In the genomic region with DNA sequence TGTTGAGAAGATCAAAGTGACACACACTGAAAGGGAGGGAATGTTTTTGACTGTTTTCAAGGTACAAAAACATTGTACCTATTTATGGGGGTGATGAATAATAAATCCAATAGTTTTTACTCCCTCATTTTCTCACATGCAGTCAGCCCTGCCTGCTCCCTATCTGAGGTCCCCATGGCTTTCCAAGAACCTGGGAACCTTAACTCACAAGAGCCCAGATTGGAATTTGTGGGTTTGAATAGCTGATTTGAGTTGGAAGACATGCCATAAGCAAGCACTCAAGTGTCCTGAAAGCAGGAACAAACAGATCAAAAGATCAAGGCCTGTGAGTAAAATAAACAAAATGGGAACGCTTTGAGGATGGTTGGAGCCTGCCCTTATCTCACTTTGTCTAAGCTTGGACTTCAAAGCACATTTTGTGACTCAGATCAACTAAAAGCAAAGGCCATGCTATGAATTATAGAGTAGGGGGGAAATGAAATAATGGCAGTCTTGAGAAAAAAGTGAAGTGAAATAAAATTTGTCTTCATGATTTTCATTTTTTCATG, we compare ENCODE assay signal across 1 cellular context.
A peak's percentile ranks its signal among the peaks of the same experiment; 100 is the strongest.
TF ChIP-seq lines count a peak whose summit lies in the region.

No MANE protein-coding gene starts in this region.

TF ChIP-seq in HepG2, 621 proteins besides CTCF, POLR2A, EP300 and RAD21 (continued from another document and continues in another):
- 0 out of 2 replicates have a peak, but pooled peaks have one; percentile 57 for TF ChIP-seq ZBTB33 (CRISPR knock-in tag; IDR thresholded peaks at IDR 0.05)
- TF ChIP-seq ZNF234 (CRISPR knock-in tag; conservative IDR thresholded peaks at IDR 0.05), result no peak
- TF ChIP-seq HOXA5 (CRISPR knock-in tag; IDR thresholded peaks at IDR 0.05), result no peak
- TF ChIP-seq RXRA (CRISPR knock-in tag; IDR thresholded peaks at IDR 0.05), result peak; percentile 35; the same call in 1 of the 2 replicates
- TF ChIP-seq ATF3 (CRISPR knock-in tag; IDR thresholded peaks at IDR 0.05), result peak; percentile 62; the same call in 1 of the 2 replicates
- TF ChIP-seq, protein P1, sequence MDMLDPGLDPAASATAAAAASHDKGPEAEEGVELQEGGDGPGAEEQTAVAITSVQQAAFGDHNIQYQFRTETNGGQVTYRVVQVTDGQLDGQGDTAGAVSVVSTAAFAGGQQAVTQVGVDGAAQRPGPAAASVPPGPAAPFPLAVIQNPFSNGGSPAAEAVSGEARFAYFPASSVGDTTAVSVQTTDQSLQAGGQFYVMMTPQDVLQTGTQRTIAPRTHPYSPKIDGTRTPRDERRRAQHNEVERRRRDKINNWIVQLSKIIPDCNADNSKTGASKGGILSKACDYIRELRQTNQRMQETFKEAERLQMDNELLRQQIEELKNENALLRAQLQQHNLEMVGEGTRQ (IDR thresholded peaks at IDR 0.05; ENCODE audit: low read depth, low read length), result no peak
- TF ChIP-seq, protein P1 (CRISPR knock-in tag; IDR thresholded peaks at IDR 0.05; ENCODE audit: borderline replicate concordance), result no peak
- TF ChIP-seq HHEX (CRISPR knock-in tag; IDR thresholded peaks at IDR 0.05), result 0 out of 2 replicates have a peak, but pooled peaks have one; percentile 51
- TF ChIP-seq MXD4 (CRISPR knock-in tag; IDR thresholded peaks at IDR 0.05), result no peak
- no peak for TF ChIP-seq KLF12 (CRISPR knock-in tag; IDR thresholded peaks at IDR 0.05; ENCODE audit: borderline replicate concordance)
- no peak for TF ChIP-seq KLF6 (CRISPR knock-in tag; IDR thresholded peaks at IDR 0.05)
- no peak for TF ChIP-seq ZNF724P (CRISPR knock-in tag; IDR thresholded peaks at IDR 0.05; ENCODE audit: borderline replicate concordance)
- no peak for TF ChIP-seq IKZF4 (CRISPR knock-in tag; IDR thresholded peaks at IDR 0.05; ENCODE audit: borderline replicate concordance, low read depth, not compliant biosample characterization)
- TF ChIP-seq ZNF841 (CRISPR knock-in tag; IDR thresholded peaks at IDR 0.05; ENCODE audit: borderline replicate concordance), result no peak
- TF ChIP-seq NCOA1 (CRISPR knock-in tag; IDR thresholded peaks at IDR 0.05), result no peak
- no peak for TF ChIP-seq ZNF775 (CRISPR knock-in tag; IDR thresholded peaks at IDR 0.05; ENCODE audit: borderline replicate concordance)
- TF ChIP-seq ZNF770 (CRISPR knock-in tag; IDR thresholded peaks at IDR 0.05), result no peak
- TF ChIP-seq ZBTB39 (CRISPR knock-in tag; IDR thresholded peaks at IDR 0.05), result no peak
- TF ChIP-seq PRPF4 (IDR thresholded peaks at IDR 0.05; ENCODE audit: low read depth, low read length, poor library complexity, severe bottlenecking), result no peak
- TF ChIP-seq, protein P2, sequence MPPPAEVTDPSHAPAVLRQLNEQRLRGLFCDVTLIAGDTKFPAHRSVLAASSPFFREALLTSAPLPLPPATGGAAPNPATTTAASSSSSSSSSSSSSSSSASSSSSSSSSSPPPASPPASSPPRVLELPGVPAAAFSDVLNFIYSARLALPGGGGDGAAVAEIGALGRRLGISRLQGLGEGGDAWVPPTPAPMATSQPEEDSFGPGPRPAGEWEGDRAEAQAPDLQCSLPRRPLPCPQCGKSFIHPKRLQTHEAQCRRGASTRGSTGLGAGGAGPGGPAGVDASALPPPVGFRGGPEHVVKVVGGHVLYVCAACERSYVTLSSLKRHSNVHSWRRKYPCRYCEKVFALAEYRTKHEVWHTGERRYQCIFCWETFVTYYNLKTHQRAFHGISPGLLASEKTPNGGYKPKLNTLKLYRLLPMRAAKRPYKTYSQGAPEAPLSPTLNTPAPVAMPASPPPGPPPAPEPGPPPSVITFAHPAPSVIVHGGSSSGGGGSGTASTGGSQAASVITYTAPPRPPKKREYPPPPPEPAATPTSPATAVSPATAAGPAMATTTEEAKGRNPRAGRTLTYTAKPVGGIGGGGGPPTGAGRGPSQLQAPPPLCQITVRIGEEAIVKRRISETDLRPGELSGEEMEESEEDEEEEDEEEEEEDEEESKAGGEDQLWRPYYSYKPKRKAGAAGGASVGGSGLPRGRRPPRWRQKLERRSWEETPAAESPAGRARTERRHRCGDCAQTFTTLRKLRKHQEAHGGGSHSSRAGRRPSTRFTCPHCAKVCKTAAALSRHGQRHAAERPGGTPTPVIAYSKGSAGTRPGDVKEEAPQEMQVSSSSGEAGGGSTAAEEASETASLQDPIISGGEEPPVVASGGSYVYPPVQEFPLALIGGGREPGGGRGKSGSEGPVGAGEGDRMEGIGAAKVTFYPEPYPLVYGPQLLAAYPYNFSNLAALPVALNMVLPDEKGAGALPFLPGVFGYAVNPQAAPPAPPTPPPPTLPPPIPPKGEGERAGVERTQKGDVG (CRISPR knock-in tag; IDR thresholded peaks at IDR 0.05; ENCODE audit: borderline replicate concordance), result no peak
- TF ChIP-seq, protein P3, sequence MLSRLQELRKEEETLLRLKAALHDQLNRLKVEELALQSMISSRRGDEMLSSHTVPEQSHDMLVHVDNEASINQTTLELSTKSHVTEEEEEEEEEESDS (CRISPR knock-in tag; IDR thresholded peaks at IDR 0.05; ENCODE audit: borderline replicate concordance), result no peak
- peak; percentile 94 for TF ChIP-seq ETV5 (CRISPR knock-in tag; IDR thresholded peaks at IDR 0.05; ENCODE audit: borderline replicate concordance)
- TF ChIP-seq HNRNPH1 (optimal IDR thresholded peaks at IDR 0.05; ENCODE audit: low read depth, low read length), result no peak
- TF ChIP-seq KDM5B (CRISPR knock-in tag; IDR thresholded peaks at IDR 0.05; ENCODE audit: borderline replicate concordance), result no peak
- TF ChIP-seq, protein P4, sequence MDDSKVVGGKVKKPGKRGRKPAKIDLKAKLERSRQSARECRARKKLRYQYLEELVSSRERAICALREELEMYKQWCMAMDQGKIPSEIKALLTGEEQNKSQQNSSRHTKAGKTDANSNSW (CRISPR knock-in tag; IDR thresholded peaks at IDR 0.05; ENCODE audit: borderline replicate concordance), result no peak
- TF ChIP-seq FOXJ3 (CRISPR knock-in tag; IDR thresholded peaks at IDR 0.05; ENCODE audit: borderline replicate concordance), result peak; percentile 90; the same call in 1 of the 2 replicates
- TF ChIP-seq TEAD3 (CRISPR knock-in tag; optimal IDR thresholded peaks at IDR 0.05; ENCODE audit: borderline replicate concordance), result peak; percentile 92
- TF ChIP-seq STAG1 (CRISPR knock-in tag; IDR thresholded peaks at IDR 0.05), result peak; percentile 16; the same call in 1 of the 2 replicates
- TF ChIP-seq HCFC1 (IDR thresholded peaks at IDR 0.05; ENCODE audit: low read depth, low read length), result no peak
- TF ChIP-seq RAD51 (IDR thresholded peaks at IDR 0.05; ENCODE audit: borderline replicate concordance), result no peak
- TF ChIP-seq, protein P5, sequence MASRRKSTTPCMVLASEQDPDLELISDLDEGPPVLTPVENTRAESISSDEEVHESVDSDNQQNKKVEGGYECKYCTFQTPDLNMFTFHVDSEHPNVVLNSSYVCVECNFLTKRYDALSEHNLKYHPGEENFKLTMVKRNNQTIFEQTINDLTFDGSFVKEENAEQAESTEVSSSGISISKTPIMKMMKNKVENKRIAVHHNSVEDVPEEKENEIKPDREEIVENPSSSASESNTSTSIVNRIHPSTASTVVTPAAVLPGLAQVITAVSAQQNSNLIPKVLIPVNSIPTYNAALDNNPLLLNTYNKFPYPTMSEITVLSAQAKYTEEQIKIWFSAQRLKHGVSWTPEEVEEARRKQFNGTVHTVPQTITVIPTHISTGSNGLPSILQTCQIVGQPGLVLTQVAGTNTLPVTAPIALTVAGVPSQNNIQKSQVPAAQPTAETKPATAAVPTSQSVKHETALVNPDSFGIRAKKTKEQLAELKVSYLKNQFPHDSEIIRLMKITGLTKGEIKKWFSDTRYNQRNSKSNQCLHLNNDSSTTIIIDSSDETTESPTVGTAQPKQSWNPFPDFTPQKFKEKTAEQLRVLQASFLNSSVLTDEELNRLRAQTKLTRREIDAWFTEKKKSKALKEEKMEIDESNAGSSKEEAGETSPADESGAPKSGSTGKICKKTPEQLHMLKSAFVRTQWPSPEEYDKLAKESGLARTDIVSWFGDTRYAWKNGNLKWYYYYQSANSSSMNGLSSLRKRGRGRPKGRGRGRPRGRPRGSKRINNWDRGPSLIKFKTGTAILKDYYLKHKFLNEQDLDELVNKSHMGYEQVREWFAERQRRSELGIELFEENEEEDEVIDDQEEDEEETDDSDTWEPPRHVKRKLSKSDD (CRISPR knock-in tag; IDR thresholded peaks at IDR 0.05; ENCODE audit: low read depth), result no peak
- no peak for TF ChIP-seq CBX1 (IDR thresholded peaks at IDR 0.05; ENCODE audit: low read depth)
- TF ChIP-seq ZNF878 (CRISPR knock-in tag; IDR thresholded peaks at IDR 0.05), result peak; percentile 50; the same call in 1 of the 2 replicates
- TF ChIP-seq SMYD3 (CRISPR knock-in tag; IDR thresholded peaks at IDR 0.05), result no peak
- TF ChIP-seq, protein P6, sequence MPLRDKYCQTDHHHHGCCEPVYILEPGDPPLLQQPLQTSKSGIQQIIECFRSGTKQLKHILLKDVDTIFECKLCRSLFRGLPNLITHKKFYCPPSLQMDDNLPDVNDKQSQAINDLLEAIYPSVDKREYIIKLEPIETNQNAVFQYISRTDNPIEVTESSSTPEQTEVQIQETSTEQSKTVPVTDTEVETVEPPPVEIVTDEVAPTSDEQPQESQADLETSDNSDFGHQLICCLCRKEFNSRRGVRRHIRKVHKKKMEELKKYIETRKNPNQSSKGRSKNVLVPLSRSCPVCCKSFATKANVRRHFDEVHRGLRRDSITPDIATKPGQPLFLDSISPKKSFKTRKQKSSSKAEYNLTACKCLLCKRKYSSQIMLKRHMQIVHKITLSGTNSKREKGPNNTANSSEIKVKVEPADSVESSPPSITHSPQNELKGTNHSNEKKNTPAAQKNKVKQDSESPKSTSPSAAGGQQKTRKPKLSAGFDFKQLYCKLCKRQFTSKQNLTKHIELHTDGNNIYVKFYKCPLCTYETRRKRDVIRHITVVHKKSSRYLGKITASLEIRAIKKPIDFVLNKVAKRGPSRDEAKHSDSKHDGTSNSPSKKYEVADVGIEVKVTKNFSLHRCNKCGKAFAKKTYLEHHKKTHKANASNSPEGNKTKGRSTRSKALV (CRISPR knock-in tag; IDR thresholded peaks at IDR 0.05), result 0 out of 2 replicates have a peak, but pooled peaks have one; percentile 37
- TF ChIP-seq PRMT3 (CRISPR knock-in tag; IDR thresholded peaks at IDR 0.05; ENCODE audit: borderline replicate concordance, low read depth), result no peak
- TF ChIP-seq MTF2 (CRISPR knock-in tag; IDR thresholded peaks at IDR 0.05; ENCODE audit: borderline replicate concordance), result no peak
- TF ChIP-seq ZBTB21 (CRISPR knock-in tag; IDR thresholded peaks at IDR 0.05), result no peak
- peak; percentile 84 for TF ChIP-seq SOX5 (CRISPR knock-in tag; IDR thresholded peaks at IDR 0.05; ENCODE audit: borderline replicate concordance)
